In genomic region chr7:24786306-24786705, GRCh38 we compare ENCODE assay signal across 17 cellular contexts. TPM values are rescaled to one million over a fixed set of nuclear protein-coding genes. Genes with fewer than 3 reads are reported as not detected.
A peak's percentile ranks its signal among the peaks of the same experiment; 100 is the strongest.
DNase-seq lines count a peak whose midpoint lies in the region; ATAC-seq and TF ChIP-seq lines count a peak whose summit lies in the region.
"Had no signal": no experiment of that assay in that cellular context is flagged by ENCODE, and none has a peak within 500 bp of the region (broad histone marks: within the 10 kb centered on the region; RNA-seq: fewer than 3 reads in every experiment).

No MANE protein-coding gene starts in this region.

- TF ChIP-seq CTCF in HL-60 (IDR thresholded peaks at IDR 0.05; ENCODE audit: insufficient read depth, low read length) (no peak), fibroblast of pulmonary artery (IDR thresholded peaks at IDR 0.05; ENCODE audit: low read length, missing control alignments) (no peak), progenitor cell of endocrine pancreas (IDR thresholded peaks at IDR 0.05; ENCODE audit: unreplicated experiment) (no peak)

- H3K27me3 ChIP-seq in ACC112 (ENCODE audit: insufficient read depth, low read length), result no peaks in the 10 kb centered on the region
- no peaks in the 10 kb centered on the region for H3K27me3 ChIP-seq in HL-60 (ENCODE audit: insufficient read depth, poor library complexity, severe bottlenecking)
- H3K27me3 ChIP-seq in SJSA1 (replicated peaks), result no peaks in the 10 kb centered on the region
- H3K27me3 ChIP-seq: ascending aorta had no signal

- H3K9me3 ChIP-seq in SJSA1 (replicated peaks), result no peaks in the 10 kb centered on the region; the same call in 1 of the 2 replicates
- H3K9me3 ChIP-seq: ascending aorta had no signal

- H3K27ac ChIP-seq in ACC112 (ENCODE audit: low read depth, low read length) (peak overlapping the region; percentile 87), HL-60 (replicated peaks) (peak overlapping the region; percentile 63), SJSA1 (peak overlapping the region; percentile 85)
- H3K27ac ChIP-seq: ascending aorta had no signal

- no peak overlapping the region for H3K27ac Mint-ChIP-seq in progenitor cell of endocrine pancreas
- H3K27ac Mint-ChIP-seq: activated CD4-positive, alpha-beta memory T cell treated with anti-CD3 and anti-CD28 coated beads, Interleukin-2, amount 10 ng/mL, durations not matched to agents 7 days and 5 days had no signal

- H3K27me3 Mint-ChIP-seq in progenitor cell of endocrine pancreas, result no peaks in the 10 kb centered on the region
- H3K27me3 Mint-ChIP-seq: activated CD4-positive, alpha-beta memory T cell treated with anti-CD3 and anti-CD28 coated beads, Interleukin-2, amount 10 ng/mL, durations not matched to agents 7 days and 5 days had no signal

- ATAC-seq in GM18519 (IDR thresholded peaks at IDR 0.05; ENCODE audit: low FRiP score, unreplicated experiment) (no peak), HG02623 (IDR thresholded peaks at IDR 0.05; ENCODE audit: unreplicated experiment) (no peak)
- ATAC-seq: left colon had no signal

- H3K9me3 Mint-ChIP-seq in progenitor cell of endocrine pancreas (ENCODE audit: low read depth), result peaks cover 22% of the 10 kb centered on the region

- H3K4me1 ChIP-seq in ACC112 (ENCODE audit: control insufficient read depth, insufficient read depth, low read length, unreplicated experiment), result peaks cover 11% of the 10 kb centered on the region
- H3K4me1 ChIP-seq in SJSA1 (replicated peaks), result peaks cover 13% of the 10 kb centered on the region
- H3K4me1 ChIP-seq: ascending aorta had no signal

- peak; percentile 58 to 75 for DNase-seq in HL-60 (ENCODE audit: low read depth in 1 of 2, low spot score in 1 of 2)
- no peak for DNase-seq in SJSA1 (ENCODE audit: low read depth in 1 of 2, low spot score in 2 of 2)
- peak; percentile 13 for DNase-seq in fibroblast of pulmonary artery (ENCODE audit: low read depth)
- no peak for DNase-seq in progenitor cell of endocrine pancreas (ENCODE audit: low spot score, unreplicated experiment)
- DNase-seq in HuH-7 (ENCODE audit: low spot score), result no peak
- DNase-seq: hippocampal formation; KG1; left colon; NCI-H146; NCI-H2227 treated with DMSO at 0.1 percent for 48 hours; stimulated activated CD4-positive, alpha-beta T cell treated with anti-CD3 and anti-CD28 coated beads, Interleukin-12 subunit alpha, Interleukin-12 subunit beta, amount 100 ng/mL, for 4 hours; stimulated activated naive CD8-positive, alpha-beta T cell treated with anti-CD3 and anti-CD28 coated beads, Interleukin-15, Interleukin-2, amounts not matched to agents 100 U/mL and 50 U/mL, for 24 hours had no signal

- H3K4me1 Mint-ChIP-seq in progenitor cell of endocrine pancreas (ENCODE audit: low read depth), result no peaks in the 10 kb centered on the region

- no peaks in the 10 kb centered on the region for H3K79me2 ChIP-seq in ACC112 (ENCODE audit: control insufficient read depth, insufficient read depth, low read length, unreplicated experiment)

- H3K36me3 Mint-ChIP-seq in progenitor cell of endocrine pancreas (ENCODE audit: insufficient read depth), result peaks cover 4% of the 10 kb centered on the region

- H3K36me3 ChIP-seq in ACC112 (ENCODE audit: insufficient read depth, low read length), result no peaks in the 10 kb centered on the region
- no peaks in the 10 kb centered on the region for H3K36me3 ChIP-seq in SJSA1
- H3K36me3 ChIP-seq: ascending aorta had no signal

- no peak overlapping the region for H3K4me3 Mint-ChIP-seq in progenitor cell of endocrine pancreas (ENCODE audit: low read depth)
- H3K4me3 Mint-ChIP-seq: activated CD4-positive, alpha-beta memory T cell treated with anti-CD3 and anti-CD28 coated beads, Interleukin-2, amount 10 ng/mL, durations not matched to agents 7 days and 5 days had no signal

- no peak overlapping the region for H2AFZ ChIP-seq in ACC112 (ENCODE audit: low read length, unreplicated experiment)

- no peak overlapping the region for H3K4me3 ChIP-seq in ACC112 (ENCODE audit: low read depth, low read length)
- no peak overlapping the region for H3K4me3 ChIP-seq in HL-60 (replicated peaks; ENCODE audit: insufficient read depth, low read length)
- H3K4me3 ChIP-seq in SJSA1, result no peak overlapping the region
- H3K4me3 ChIP-seq in fibroblast of pulmonary artery (replicated peaks; ENCODE audit: low read depth, low read length), result no peak overlapping the region
- H3K4me3 ChIP-seq: ascending aorta had no signal

RNA-seq across cellular contexts. Expression of gene GSDME, which starts 29.0 kb away (rescaled TPM):
- 7.9 and 12.9 TPM in 2 replicates for total RNA-seq in SJSA1 (2014; rRNA removed; shearing (Covaris generic))
- 22.3 and 25.0 TPM in 2 replicates for total RNA-seq in progenitor cell of endocrine pancreas

Comparison
In these comparisons a context has a peak if more than half of its experiments do, and no peak if none do; other contexts are left out.
1. DNase-seq: peak in HL-60 (2 of 2) and fibroblast of pulmonary artery (single experiment); none in SJSA1 (0 of 2), progenitor cell of endocrine pancreas (single experiment) and HuH-7 (single experiment).
2. Peak in every context shown above with its lines, with median percentiles within 50 percentile points of each other: H3K27ac ChIP-seq.